ENCODE assay signal across 9 cellular contexts in the genomic region with DNA sequence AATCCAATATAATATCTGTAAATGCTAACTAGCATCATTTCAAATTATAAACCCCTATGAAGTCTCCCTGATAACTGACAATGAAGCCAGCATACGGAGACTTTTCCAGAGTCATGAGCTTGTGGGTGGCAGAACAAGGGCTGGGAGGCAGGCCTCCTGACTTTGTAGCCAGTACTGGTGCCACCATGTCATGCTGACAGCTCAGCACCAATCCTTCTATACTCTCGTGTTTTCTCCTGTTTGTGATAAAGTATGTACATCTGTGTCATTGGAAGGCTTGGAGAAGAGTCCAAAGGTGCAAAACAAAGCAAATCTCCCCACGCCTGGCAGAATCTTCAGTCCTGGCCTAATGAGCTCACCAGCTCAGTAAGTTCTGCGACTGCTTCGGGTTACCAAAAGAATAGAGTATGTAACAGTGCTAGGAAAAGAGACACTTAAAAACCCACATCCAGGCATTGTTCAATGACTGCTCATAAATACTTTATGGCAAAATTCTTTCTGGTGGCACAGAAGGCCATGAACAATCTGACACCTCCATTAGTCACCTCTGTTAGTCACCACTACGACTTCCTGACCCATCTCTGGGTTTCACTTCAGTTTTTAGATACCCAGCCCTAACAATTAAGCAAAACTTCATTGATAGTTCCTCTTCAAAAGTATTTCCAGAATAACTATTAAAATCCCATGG. TPM values are rescaled to one million over a fixed set of nuclear protein-coding genes. Genes with fewer than 3 reads are reported as not detected.
DNase-seq lines count a peak whose midpoint lies in the region; ATAC-seq and TF ChIP-seq lines count a peak whose summit lies in the region.
"Had no signal": no experiment of that assay in that cellular context is flagged by ENCODE, and none has a peak within 500 bp of the region (broad histone marks: within the 10 kb centered on the region; RNA-seq: fewer than 3 reads in every experiment).

No MANE protein-coding gene starts in this region.

- H3K4me1 Mint-ChIP-seq in CD4-positive, alpha-beta T cell (ENCODE audit: low read depth): no peaks in the 10 kb centered on the region

- no peaks in the 10 kb centered on the region for H3K27me3 ChIP-seq in heart left ventricle
- no peaks in the 10 kb centered on the region for H3K27me3 ChIP-seq in PC-3 (ENCODE audit: low read length)
- no peaks in the 10 kb centered on the region for H3K27me3 ChIP-seq in CD4-positive, alpha-beta T cell (ENCODE audit: control insufficient read depth, insufficient read depth, low read length)

- TF ChIP-seq POLR2A in heart left ventricle (IDR thresholded peaks at IDR 0.05): no peak

- TF ChIP-seq CTCF in heart left ventricle (IDR thresholded peaks at IDR 0.05) (no peak), PC-3 (conservative IDR thresholded peaks at IDR 0.05; ENCODE audit: low read depth, low read length) (no peak)
- TF ChIP-seq CTCF in CD4-positive, alpha-beta T cell (IDR thresholded peaks at IDR 0.05): no peak

- H3K9me3 ChIP-seq in heart left ventricle (no peaks in the 10 kb centered on the region), PC-3 (ENCODE audit: low read length) (no peaks in the 10 kb centered on the region)
- peaks cover 3% of the 10 kb centered on the region for H3K9me3 ChIP-seq in CD4-positive, alpha-beta T cell (ENCODE audit: control insufficient read depth, low read length)

- H3K36me3 Mint-ChIP-seq in CD4-positive, alpha-beta T cell (ENCODE audit: low read depth): no peaks in the 10 kb centered on the region

- no peaks in the 10 kb centered on the region for H3F3A ChIP-seq in PC-3 (ENCODE audit: low read length, unreplicated experiment)

- TSS peak; percentile 67 for BruUV-seq in PC-3 (replicated peaks; lab: Mats Ljungman, UMichigan)

- H3K4me3 Mint-ChIP-seq in CD4-positive, alpha-beta T cell: no peak overlapping the region
- H3K4me3 Mint-ChIP-seq: dendritic cell treated with granulocyte-macrophage colony-stimulating factor and Interleukin-4, amounts not matched to agents 40 ng/mL and 50 ng/mL, for 4 days had no signal

- peak overlapping the region; percentile 63 for H3K4me2 ChIP-seq in PC-3 (ENCODE audit: low read length)

- H3K27ac ChIP-seq in heart left ventricle (no peak overlapping the region), PC-3 (ENCODE audit: low read length) (peak overlapping the region; percentile 78)
- H3K27ac ChIP-seq in CD4-positive, alpha-beta T cell (ENCODE audit: low read depth, low read length): no peak overlapping the region

- H3K4me3 ChIP-seq in heart left ventricle (no peak overlapping the region), PC-3 (ENCODE audit: low read length) (peak overlapping the region; percentile 37; the same call in 1 of the 2 replicates)

- intact Hi-C loops in Right ventricle myocardium inferior (cut with DNase I): no loop called here
- intact Hi-C loops in heart left ventricle (cut with DNase I): loop anchor here in 1 of 10 donors (10.0 kb wide), 1 partner anchor 116 kb away; no protein-coding TSS in a partner anchor
- intact Hi-C loops in PC-3 (cut with micrococcal nuclease): loop anchor here (1.0 to 2.0 kb wide), 2 partner anchors 21 to 72 kb away; no protein-coding TSS in a partner anchor
- intact Hi-C loops in CD4-positive, alpha-beta T cell (cut with DNase I, micrococcal nuclease): no loop called here

- 73 to 75% (median 73%) methylated on average over 6 of the region's 6 CpGs for WGBS in heart left ventricle, 4 donors

- peak; percentile 59 for DNase-seq in Right ventricle myocardium inferior (ENCODE audit: missing footprints)
- no peak for DNase-seq in heart left ventricle
- DNase-seq in PC-3: peak; percentile 94
- peak; percentile 62 for DNase-seq in fibroblast of gingiva (ENCODE audit: low read depth)
- DNase-seq in SK-N-DZ (ENCODE audit: low spot score): no peak
- no peak for DNase-seq in CD4-positive, alpha-beta T cell
- no peak for DNase-seq in NCI-H526 treated with DMSO at 0.1 percent for 48 hours (lab: John Stamatoyannopoulos, UW)

- H4K20me1 ChIP-seq in PC-3 (ENCODE audit: low read length): no peaks in the 10 kb centered on the region

- CTCF ChIA-PET in PC-3 (lab: Charles Lee): interaction anchor here (1.0 to 1.6 kb wide), 2 partner anchors 24 to 33 kb away, joined by 3 to 11 read pairs; partner anchors contain the start of genes STEAP1 and STEAP2
- CTCF ChIA-PET in CD4-positive, alpha-beta T cell (lab: Charles Lee): no interaction called here

- H3K4me1 ChIP-seq in heart left ventricle: no peaks in the 10 kb centered on the region
- peaks cover 35% of the 10 kb centered on the region for H3K4me1 ChIP-seq in PC-3 (ENCODE audit: insufficient read depth, low read length)

- no peak for ATAC-seq in Right ventricle myocardium inferior
- ATAC-seq in heart left ventricle: no peak
- ATAC-seq in HG02970 (IDR thresholded peaks at IDR 0.05; ENCODE audit: low FRiP score, unreplicated experiment): peak; percentile 95
- ATAC-seq in PC-3: peak; percentile 95
- ATAC-seq in CD4-positive, alpha-beta T cell (ENCODE audit: poor library complexity): no peak

- H3K27ac Mint-ChIP-seq in CD4-positive, alpha-beta T cell: no peak overlapping the region
- H3K27ac Mint-ChIP-seq: dendritic cell treated with granulocyte-macrophage colony-stimulating factor and Interleukin-4, amounts not matched to agents 40 ng/mL and 50 ng/mL, for 4 days had no signal

- POLR2A ChIA-PET in PC-3 (lab: Charles Lee; ENCODE audit: unreplicated experiment): interaction anchor here (0.6 to 1.7 kb wide), 5 partner anchors 10 to 539 kb away, joined by 4 to 12 read pairs (median 9); partner anchors contain the start of gene STEAP2
- POLR2A ChIA-PET in CD4-positive, alpha-beta T cell (lab: Charles Lee): no interaction called here

- H3K36me3 ChIP-seq in heart left ventricle: no peaks in the 10 kb centered on the region
- H3K36me3 ChIP-seq in PC-3 (ENCODE audit: low read depth, low read length): no peaks in the 10 kb centered on the region

- H3K79me2 ChIP-seq in PC-3 (ENCODE audit: low read length): no peaks in the 10 kb centered on the region

- H2AFZ ChIP-seq in PC-3 (ENCODE audit: low read length): peak overlapping the region; percentile 45

- H3K27me3 Mint-ChIP-seq in CD4-positive, alpha-beta T cell: peaks cover 9% of the 10 kb centered on the region
- H3K27me3 Mint-ChIP-seq: dendritic cell treated with granulocyte-macrophage colony-stimulating factor and Interleukin-4, amounts not matched to agents 40 ng/mL and 50 ng/mL, for 4 days had no signal

- H3K9ac ChIP-seq in PC-3 (ENCODE audit: low read length): peak overlapping the region; percentile 33

- no peaks in the 10 kb centered on the region for H3K9me3 Mint-ChIP-seq in CD4-positive, alpha-beta T cell

- no peaks in the 10 kb centered on the region for H3K9me2 ChIP-seq in PC-3 (replicated peaks; ENCODE audit: low read length)

RNA-seq across cellular contexts. Expression of gene STEAP1, which starts 24.5 kb away (rescaled TPM):
- 1.4 TPM for total RNA-seq in Right ventricle myocardium inferior
- total RNA-seq in heart left ventricle: 1 to 10 TPM in 4 of 9 donors, under 1 TPM in 5; 0.49 to 8.3 (median 0.92) TPM
- under 1 TPM; 0.34 to 0.82 TPM for polyA plus RNA-seq in heart left ventricle
- 15.7 and 21.2 TPM in 2 replicates for total RNA-seq in PC-3 (2014; rRNA removed)
- 0.23 TPM in 1 of 2 replicates, not detected in the other for polyA plus RNA-seq in SK-N-DZ (2014; cell fraction: cytosol; rRNA removed)
- polyA plus RNA-seq in SK-N-DZ (2014; cell fraction: nucleus; rRNA removed): 0.91 TPM in 1 of 2 replicates, not detected in the other
- total RNA-seq in CD4-positive, alpha-beta T cell: not detected

RNA-seq across cellular contexts. Expression of gene STEAP2, which starts 32.8 kb away (rescaled TPM):
- 10.8 TPM for total RNA-seq in Right ventricle myocardium inferior
- 10 to 100 TPM in 3 of 9 donors, 1 to 10 TPM in 6; 6.2 to 16.7 (median 9.1) TPM for total RNA-seq in heart left ventricle
- polyA plus RNA-seq in heart left ventricle: 1 to 10 TPM; 1.4 to 4.1 TPM
- total RNA-seq in PC-3 (2014; rRNA removed): 4.7 and 7.0 TPM in 2 replicates
- 0.34 and 1.5 TPM in 2 replicates for polyA plus RNA-seq in SK-N-DZ (2014; cell fraction: cytosol; rRNA removed)
- polyA plus RNA-seq in SK-N-DZ (2014; cell fraction: nucleus; rRNA removed): 0.43 and 0.72 TPM in 2 replicates
- total RNA-seq in CD4-positive, alpha-beta T cell: not detected

Comparison
In these comparisons a context has a peak if more than half of its experiments do, and no peak if none do; other contexts are left out.
1. DNase-seq: peak in Right ventricle myocardium inferior (single experiment), PC-3 (single experiment) and fibroblast of gingiva (single experiment); none in heart left ventricle (0 of 5), SK-N-DZ (single experiment), CD4-positive, alpha-beta T cell (0 of 10) and NCI-H526 treated with DMSO at 0.1 percent for 48 hours (single experiment).
2. ATAC-seq: peak in HG02970 (single experiment) and PC-3 (single experiment); none in Right ventricle myocardium inferior (single experiment), heart left ventricle (0 of 4) and CD4-positive, alpha-beta T cell (single experiment).